ENCODE assay signal across 10 cellular contexts in genomic region chr22:48943567-48944432, GRCh38.
DNase-seq lines count a peak whose midpoint lies in the region; ATAC-seq and TF ChIP-seq lines count a peak whose summit lies in the region.
"Had no signal": no experiment of that assay in that cellular context is flagged by ENCODE, and none has a peak within 500 bp of the region (broad histone marks: within the 10 kb centered on the region; RNA-seq: fewer than 3 reads in every experiment).

No MANE protein-coding gene starts in this region.

- H4K20me1 ChIP-seq in hepatocyte (ENCODE audit: insufficient read depth, poor library complexity, severe bottlenecking), result no peaks in the 10 kb centered on the region

- peak; percentile 83 for TF ChIP-seq CTCF in Panc1 (IDR thresholded peaks at IDR 0.05)
- peak; percentile 53 for TF ChIP-seq CTCF in hepatocyte (IDR thresholded peaks at IDR 0.05; ENCODE audit: poor library complexity)

- BruUV-seq in Panc1 (replicated peaks; lab: Mats Ljungman, UMichigan), result no TSS peak

- H2AFZ ChIP-seq in hepatocyte, result no peak overlapping the region

- H3K36me3 ChIP-seq in Panc1 (ENCODE audit: control insufficient read depth, insufficient read depth, low read length) (no peaks in the 10 kb centered on the region), hepatocyte (replicated peaks; ENCODE audit: insufficient read depth, low read depth) (no peaks in the 10 kb centered on the region)
- H3K36me3 ChIP-seq: BLaER1 had no signal

- intact Hi-C loops in Panc1 (cut with micrococcal nuclease; ENCODE audit: unreplicated experiment), result no loop called here

- H3K27ac ChIP-seq in Panc1 (ENCODE audit: low read length), result no peak overlapping the region
- peak overlapping the region; percentile 76 for H3K27ac ChIP-seq in hepatocyte
- H3K27ac ChIP-seq: BLaER1 had no signal

- H3K27me3 ChIP-seq in Panc1 (ENCODE audit: control insufficient read depth, insufficient read depth, low read length) (no peaks in the 10 kb centered on the region; the same call in 1 of the 2 replicates), hepatocyte (no peaks in the 10 kb centered on the region)

- H3K4me1 Mint-ChIP-seq in stimulated activated naive CD8-positive, alpha-beta T cell treated with anti-CD3 and anti-CD28 coated beads, Interleukin-15, amount 100 ng/mL, for 72 hours, result no peaks in the 10 kb centered on the region
- no peaks in the 10 kb centered on the region for H3K4me1 Mint-ChIP-seq in activated naive CD8-positive, alpha-beta T cell treated with anti-CD3 and anti-CD28 coated beads for 36 hours

- peaks cover 6% of the 10 kb centered on the region for H3K27me3 Mint-ChIP-seq in stimulated activated naive CD8-positive, alpha-beta T cell treated with anti-CD3 and anti-CD28 coated beads, Interleukin-15, amount 100 ng/mL, for 72 hours
- H3K27me3 Mint-ChIP-seq in activated naive CD8-positive, alpha-beta T cell treated with anti-CD3 and anti-CD28 coated beads for 36 hours, result peaks cover 5% of the 10 kb centered on the region

- H3K4me1 ChIP-seq in Panc1 (ENCODE audit: control insufficient read depth, insufficient read depth, low read length) (no peaks in the 10 kb centered on the region), hepatocyte (ENCODE audit: insufficient read depth) (no peaks in the 10 kb centered on the region)
- H3K4me1 ChIP-seq: BLaER1 had no signal

- H3K27ac Mint-ChIP-seq in stimulated activated naive CD8-positive, alpha-beta T cell treated with anti-CD3 and anti-CD28 coated beads, Interleukin-15, amount 100 ng/mL, for 72 hours, result no peak overlapping the region
- H3K27ac Mint-ChIP-seq in activated naive CD8-positive, alpha-beta T cell treated with anti-CD3 and anti-CD28 coated beads for 36 hours, result no peak overlapping the region

- POLR2A ChIA-PET in Panc1 (lab: Charles Lee), result no interaction called here

- CTCF ChIA-PET in Panc1 (lab: Charles Lee), result interaction anchor here (0.6 kb wide), 1 partner anchor 1844 kb away, joined by 4 read pairs; no protein-coding TSS in a partner anchor

- H3K4me3 Mint-ChIP-seq in stimulated activated naive CD8-positive, alpha-beta T cell treated with anti-CD3 and anti-CD28 coated beads, Interleukin-15, amount 100 ng/mL, for 72 hours, result no peak overlapping the region
- H3K4me3 Mint-ChIP-seq in activated naive CD8-positive, alpha-beta T cell treated with anti-CD3 and anti-CD28 coated beads for 36 hours, result no peak overlapping the region

- WGBS in hepatocyte (ENCODE audit: low lambda C conversion rate, missing lambda C conversion rate), result 64% methylated on average over 24 of the region's 24 CpGs

- in situ Hi-C loops in Panc1 (cut with HindIII; ENCODE audit: low pct_unique_long_range_greater_than_20kb, low sequenced_read_pairs), result no loop called here

- H3K9me3 Mint-ChIP-seq in stimulated activated naive CD8-positive, alpha-beta T cell treated with anti-CD3 and anti-CD28 coated beads, Interleukin-15, amount 100 ng/mL, for 72 hours, result no peaks in the 10 kb centered on the region
- H3K9me3 Mint-ChIP-seq in activated naive CD8-positive, alpha-beta T cell treated with anti-CD3 and anti-CD28 coated beads for 36 hours, result no peaks in the 10 kb centered on the region

- no peaks in the 10 kb centered on the region for H3K9me3 ChIP-seq in Panc1 (ENCODE audit: control insufficient read depth, insufficient read depth, low read depth, low read length)
- H3K9me3 ChIP-seq in hepatocyte (ENCODE audit: low read depth), result no peaks in the 10 kb centered on the region
- H3K9me3 ChIP-seq: BLaER1 had no signal

- H3K79me2 ChIP-seq in hepatocyte, result no peaks in the 10 kb centered on the region

- no peaks in the 10 kb centered on the region for H3K36me3 Mint-ChIP-seq in activated naive CD8-positive, alpha-beta T cell treated with anti-CD3 and anti-CD28 coated beads for 36 hours

- no peak overlapping the region for H3K4me3 ChIP-seq in Panc1 (ENCODE audit: low read depth in 2 of 2, low read length in 2 of 2)
- H3K4me3 ChIP-seq in hepatocyte, result no peak overlapping the region
- H3K4me3 ChIP-seq: BLaER1 had no signal

- no peak overlapping the region for H3K4me2 ChIP-seq in hepatocyte
- H3K4me2 ChIP-seq: BLaER1 had no signal

- DNase-seq in NOMO-1 treated with DMSO at 0.1 percent for 48 hours (lab: John Stamatoyannopoulos, UW; ENCODE audit: unreplicated experiment), result peak; percentile 0
- DNase-seq in NOMO-1 (lab: John Stamatoyannopoulos, UW; ENCODE audit: unreplicated experiment in 2 of 2), result no peak
- DNase-seq in Panc1 (ENCODE audit: low read depth, low spot score), result no peak
- peak; percentile 80 for DNase-seq in hepatocyte (ENCODE audit: low spot score)
- no peak for DNase-seq in stimulated activated naive CD8-positive, alpha-beta T cell treated with anti-CD3 and anti-CD28 coated beads, Interleukin-15, amount 100 ng/mL, for 72 hours
- DNase-seq in activated naive CD8-positive, alpha-beta T cell treated with anti-CD3 and anti-CD28 coated beads for 36 hours, result no peak
- DNase-seq: SIG-M5 had no signal

- peak; percentile 92 for ATAC-seq in Panc1
- ATAC-seq in stimulated activated naive CD8-positive, alpha-beta T cell treated with anti-CD3 and anti-CD28 coated beads, Interleukin-15, amount 100 ng/mL, for 72 hours, result peak; percentile 65
- ATAC-seq in HG03520 (IDR thresholded peaks at IDR 0.05; ENCODE audit: unreplicated experiment), result no peak
- no peak for ATAC-seq in HG02588 (IDR thresholded peaks at IDR 0.05; ENCODE audit: unreplicated experiment)

- no peaks in the 10 kb centered on the region for H3K9me2 ChIP-seq in hepatocyte (replicated peaks; ENCODE audit: insufficient read depth)

Comparison
In these comparisons a context has a peak if more than half of its experiments do, and no peak if none do; other contexts are left out.
1. DNase-seq: peak in NOMO-1 treated with DMSO at 0.1 percent for 48 hours (single experiment) and hepatocyte (single experiment); none in NOMO-1 (0 of 2), Panc1 (single experiment), stimulated activated naive CD8-positive, alpha-beta T cell treated with anti-CD3 and anti-CD28 coated beads, Interleukin-15, amount 100 ng/mL, for 72 hours (0 of 2) and activated naive CD8-positive, alpha-beta T cell treated with anti-CD3 and anti-CD28 coated beads for 36 hours (single experiment).
2. ATAC-seq: peak in Panc1 (single experiment) and stimulated activated naive CD8-positive, alpha-beta T cell treated with anti-CD3 and anti-CD28 coated beads, Interleukin-15, amount 100 ng/mL, for 72 hours (single experiment); none in HG03520 (single experiment) and HG02588 (single experiment).